In the genomic region with DNA sequence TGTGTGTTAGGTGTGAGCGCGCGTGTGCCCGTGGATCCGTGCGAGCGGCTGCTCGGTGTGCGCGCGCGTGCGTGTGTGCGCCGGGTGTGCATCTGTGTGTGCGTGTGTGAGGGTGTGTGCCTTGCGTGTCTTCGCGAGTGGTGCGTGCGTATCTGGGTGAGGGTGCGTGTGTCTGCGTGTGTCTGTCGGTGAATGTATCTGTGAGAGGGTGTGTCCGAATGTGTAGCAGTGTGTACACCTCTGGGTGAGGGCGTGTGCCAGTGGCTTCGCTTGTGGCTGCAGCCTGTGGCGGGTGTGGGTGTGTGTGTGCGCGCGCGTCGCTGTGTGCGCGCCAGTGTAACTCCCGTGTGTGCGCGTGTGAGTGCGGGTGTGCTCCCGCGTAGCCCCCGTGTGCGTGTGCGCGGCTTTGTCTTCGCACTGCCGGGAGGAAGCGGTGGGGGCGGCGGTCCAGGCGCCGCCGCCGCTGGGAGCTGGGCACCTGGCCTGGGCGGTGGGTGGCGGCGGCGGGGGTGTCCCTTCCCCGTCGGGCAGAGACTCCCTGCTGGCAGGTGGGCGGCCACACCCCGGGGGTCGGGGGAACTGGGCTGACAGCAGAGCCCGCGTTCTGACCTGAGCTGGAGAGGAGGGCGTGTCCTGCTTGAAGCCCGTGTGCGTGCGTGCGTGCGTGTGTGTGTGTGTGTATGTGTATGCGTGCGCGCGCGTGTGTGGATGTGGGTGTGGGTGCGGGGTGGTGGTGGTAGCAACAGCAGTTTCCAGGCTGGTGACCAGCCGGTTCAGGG, we compare ENCODE assay signal across 8 cellular contexts.
DNase-seq lines count a peak whose midpoint lies in the region; ATAC-seq and TF ChIP-seq lines count a peak whose summit lies in the region.

No MANE protein-coding gene starts in this region.

- H3K36me3 ChIP-seq in colonic mucosa (no peaks in the 10 kb centered on the region), lung (ENCODE audit: control insufficient read depth in 2 of 2, insufficient read depth in 2 of 2, low read length in 2 of 2) (no peaks in the 10 kb centered on the region)

- H3K27me3 ChIP-seq in colonic mucosa = no peaks in the 10 kb centered on the region
- no peaks in the 10 kb centered on the region for H3K27me3 ChIP-seq in lung (ENCODE audit: control insufficient read depth, insufficient read depth)

- H3K9me3 ChIP-seq in colonic mucosa (no peaks in the 10 kb centered on the region), lung (ENCODE audit: control insufficient read depth in 2 of 2, insufficient read depth in 1 of 2, low read length in 1 of 2) (peaks cover 0 to 3% of the 10 kb centered on the region in 2 donors)

- peak overlapping the region; percentile 82 to 86 for H3K9ac ChIP-seq in colonic mucosa (ENCODE audit: low read depth in 2 of 2, low read length in 2 of 2)

- H3K4me3 ChIP-seq in colonic mucosa = peak overlapping the region; percentile 69
- peak overlapping the region; percentile 81 for H3K4me3 ChIP-seq in lung

- H3K4me1 Mint-ChIP-seq in stimulated activated effector memory CD8-positive, alpha-beta T cell treated with anti-CD3 and anti-CD28 coated beads, Interleukin-12 subunit alpha, Interleukin-12 subunit beta, amount 100 ng/mL, for 72 hours = peaks cover 14% of the 10 kb centered on the region

- TF ChIP-seq CTCF in colonic mucosa (IDR thresholded peaks at IDR 0.05) = no peak
- no peak for TF ChIP-seq CTCF in lung (IDR thresholded peaks at IDR 0.05; ENCODE audit: control extremely low read depth, extremely low read depth)

- peak; percentile 70 for ATAC-seq in lung (ENCODE audit: insufficient read depth, low FRiP score)
- peak; percentile 51 for ATAC-seq in stimulated activated effector memory CD8-positive, alpha-beta T cell treated with anti-CD3 and anti-CD28 coated beads, Interleukin-12 subunit alpha, Interleukin-12 subunit beta, amount 100 ng/mL, for 72 hours

- peak; percentile 35 for DNase-seq in AG08396 (ENCODE audit: low spot score)
- DNase-seq in HuH-7.5 (ENCODE audit: low spot score) = peak; percentile 48
- peak; percentile 12 to 18 for DNase-seq in activated CD4-positive, alpha-beta T cell treated with anti-CD3 and anti-CD28 coated beads for 4 hours
- peak; percentile 73 for DNase-seq in colonic mucosa
- DNase-seq in lung (ENCODE audit: low spot score) = peak; percentile 77
- DNase-seq in stimulated activated effector memory CD8-positive, alpha-beta T cell treated with anti-CD3 and anti-CD28 coated beads, Interleukin-12 subunit alpha, Interleukin-12 subunit beta, amount 100 ng/mL, for 72 hours (ENCODE audit: low spot score in 2 of 2) = peak in 1 of 2 donors; percentile 55
- no peak for DNase-seq in germinal center (ENCODE audit: low spot score)
- no peak for DNase-seq in LoVo (ENCODE audit: low spot score)

- H3K27ac Mint-ChIP-seq in stimulated activated effector memory CD8-positive, alpha-beta T cell treated with anti-CD3 and anti-CD28 coated beads, Interleukin-12 subunit alpha, Interleukin-12 subunit beta, amount 100 ng/mL, for 72 hours = peak overlapping the region; percentile 72

- H3K4me3 Mint-ChIP-seq in stimulated activated effector memory CD8-positive, alpha-beta T cell treated with anti-CD3 and anti-CD28 coated beads, Interleukin-12 subunit alpha, Interleukin-12 subunit beta, amount 100 ng/mL, for 72 hours = peak overlapping the region; percentile 86

- H3K27ac ChIP-seq in colonic mucosa (peak overlapping the region; percentile 86), lung (ENCODE audit: low read depth in 1 of 2, low read length in 1 of 2) (peak overlapping the region in 1 of 2 donors; percentile 86)

- H3K36me3 Mint-ChIP-seq in stimulated activated effector memory CD8-positive, alpha-beta T cell treated with anti-CD3 and anti-CD28 coated beads, Interleukin-12 subunit alpha, Interleukin-12 subunit beta, amount 100 ng/mL, for 72 hours = no peaks in the 10 kb centered on the region

- H3K9me3 Mint-ChIP-seq in stimulated activated effector memory CD8-positive, alpha-beta T cell treated with anti-CD3 and anti-CD28 coated beads, Interleukin-12 subunit alpha, Interleukin-12 subunit beta, amount 100 ng/mL, for 72 hours = no peaks in the 10 kb centered on the region

- WGBS in lung, 2 donors = 1% methylated on average over 67 to 78 of the region's 78 CpGs

- H3K4me1 ChIP-seq in colonic mucosa (peaks cover 18% of the 10 kb centered on the region), lung (ENCODE audit: control insufficient read depth in 2 of 2, insufficient read depth in 2 of 2, low read length in 2 of 2) (peaks cover 0 to 17% of the 10 kb centered on the region in 2 donors)

- intact Hi-C loops in colonic mucosa (cut with DNase I) = no loop called here

Comparison
In these comparisons a context has a peak if more than half of its experiments do, and no peak if none do; other contexts are left out.
1. DNase-seq: peak in AG08396 (single experiment), HuH-7.5 (single experiment), activated CD4-positive, alpha-beta T cell treated with anti-CD3 and anti-CD28 coated beads for 4 hours (2 of 2), colonic mucosa (single experiment) and lung (single experiment); none in germinal center (single experiment) and LoVo (single experiment).